8 cellular contexts compared by ENCODE assay signal in the genomic region with DNA sequence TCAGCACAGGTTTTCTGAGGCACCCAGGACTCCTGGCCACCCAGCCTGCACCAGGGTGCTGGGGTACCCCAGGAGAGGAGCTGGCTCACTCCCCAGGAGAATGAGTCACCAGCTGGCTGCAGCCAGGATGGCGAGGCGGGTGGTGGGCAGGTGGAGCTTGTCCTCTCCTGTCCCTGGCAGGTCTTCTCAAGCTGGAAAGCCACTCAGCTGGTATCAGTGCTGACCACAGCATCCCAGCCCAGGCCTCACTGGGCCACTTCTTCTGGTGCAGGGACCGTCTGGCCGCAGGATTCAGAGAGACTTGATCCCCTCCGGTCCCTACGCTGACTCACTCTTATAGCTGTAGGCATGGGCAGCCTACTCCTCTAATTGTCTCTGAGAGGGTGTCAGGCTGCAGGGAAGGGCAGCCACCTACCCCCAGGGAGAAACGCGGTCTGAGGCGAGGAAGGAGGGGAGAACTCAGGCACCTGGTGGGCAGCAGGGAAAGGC. TPM values are rescaled to one million over a fixed set of nuclear protein-coding genes. Genes with fewer than 3 reads are reported as not detected.
DNase-seq lines count a peak whose midpoint lies in the region; ATAC-seq and TF ChIP-seq lines count a peak whose summit lies in the region.

No MANE protein-coding gene starts in this region.

- H3K4me1 Mint-ChIP-seq in naive thymus-derived CD4-positive, alpha-beta T cell, result peaks cover 22 to 40% (median 30%) of the 10 kb centered on the region in 7 donors
- peaks cover 28% of the 10 kb centered on the region for H3K4me1 Mint-ChIP-seq in CD4-positive, alpha-beta T cell (ENCODE audit: low read depth)

- H3K9ac ChIP-seq in IMR-90 (ENCODE audit: low read depth, low read length), result no peak overlapping the region

- peaks cover 0 to 8% (median 3%) of the 10 kb centered on the region in 5 donors for H3K36me3 Mint-ChIP-seq in naive thymus-derived CD4-positive, alpha-beta T cell
- H3K36me3 Mint-ChIP-seq in CD4-positive, alpha-beta T cell (ENCODE audit: low read depth), result no peaks in the 10 kb centered on the region

- no peak for TF ChIP-seq POLR2A in IMR-90 (IDR thresholded peaks at IDR 0.05; ENCODE audit: low read depth, low read length)

- no peak overlapping the region for H3K18ac ChIP-seq in IMR-90 (ENCODE audit: low read depth, low read length)

- ATAC-seq in GM18870 (IDR thresholded peaks at IDR 0.05; ENCODE audit: unreplicated experiment) (peak; percentile 19), IMR-90 (ENCODE audit: low read depth) (peak; percentile 56), HG02884 (IDR thresholded peaks at IDR 0.05; ENCODE audit: unreplicated experiment) (no peak)
- ATAC-seq in naive thymus-derived CD4-positive, alpha-beta T cell, result peak; percentile 46
- ATAC-seq in CD4-positive, alpha-beta T cell (ENCODE audit: poor library complexity), result no peak

- peak overlapping the region; percentile 21; the same call in 1 of the 2 replicates for H2AK5ac ChIP-seq in IMR-90 (ENCODE audit: low read depth, low read length)

- peaks cover 8% of the 10 kb centered on the region; the same call in 1 of the 2 replicates for H4K20me1 ChIP-seq in IMR-90 (ENCODE audit: insufficient read depth, low read length)

- no peak overlapping the region for H4K8ac ChIP-seq in IMR-90 (ENCODE audit: low read depth in 2 of 2, low read length in 2 of 2)

- no TSS peak for BruUV-seq in IMR-90 (replicated peaks; lab: Mats Ljungman, UMichigan)

- no peak overlapping the region for H3K23ac ChIP-seq in IMR-90 (ENCODE audit: low read depth, low read length)

- intact Hi-C loops in IMR-90 (cut with micrococcal nuclease), result no loop called here
- intact Hi-C loops in naive thymus-derived CD4-positive, alpha-beta T cell (cut with micrococcal nuclease), result no loop called here
- intact Hi-C loops in CD4-positive, alpha-beta T cell (cut with DNase I, micrococcal nuclease), result no loop called here

- H2BK15ac ChIP-seq in IMR-90 (ENCODE audit: low read depth, low read length), result no peak overlapping the region

- dilution Hi-C loops in IMR-90 (cut with HindIII; ENCODE audit: low sequenced_read_pairs, unreplicated experiment), result no loop called here

- CTCF ChIA-PET in IMR-90 (lab: Yijun Ruan, JAX), result interaction anchor here (0.5 to 0.6 kb wide), 2 partner anchors 48 to 54 kb away, joined by 3 to 6 read pairs; no protein-coding TSS in a partner anchor
- CTCF ChIA-PET in naive thymus-derived CD4-positive, alpha-beta T cell (lab: Charles Lee), result interaction anchor here (0.6 to 1.0 kb wide), 2 partner anchors 9 to 25 kb away, joined by 3 read pairs; no protein-coding TSS in a partner anchor
- CTCF ChIA-PET in CD4-positive, alpha-beta T cell (lab: Charles Lee), result no interaction called here

- no peak overlapping the region for H2BK20ac ChIP-seq in IMR-90 (ENCODE audit: low read depth, low read length)

- no peak overlapping the region for H3K4me2 ChIP-seq in IMR-90 (ENCODE audit: low read depth, low read length)

- no peaks in the 10 kb centered on the region for H3K9me3 ChIP-seq in IMR-90 (ENCODE audit: control insufficient read depth, insufficient read depth, low read length)
- no peaks in the 10 kb centered on the region for H3K9me3 ChIP-seq in naive thymus-derived CD4-positive, alpha-beta T cell (ENCODE audit: control insufficient read depth in 2 of 3, low read length in 3 of 3)
- H3K9me3 ChIP-seq in CD4-positive, alpha-beta T cell (ENCODE audit: control insufficient read depth, low read length), result no peaks in the 10 kb centered on the region

- H4K91ac ChIP-seq in IMR-90 (ENCODE audit: insufficient read depth, low read depth, low read length), result no peak overlapping the region

- no peaks in the 10 kb centered on the region for H3K27me3 ChIP-seq in IMR-90 (ENCODE audit: control insufficient read depth, insufficient read depth, low read length)
- H3K27me3 ChIP-seq in naive thymus-derived CD4-positive, alpha-beta T cell (ENCODE audit: control insufficient read depth in 2 of 2, insufficient read depth in 2 of 2, low read length in 2 of 2), result no peaks in the 10 kb centered on the region
- H3K27me3 ChIP-seq in CD4-positive, alpha-beta T cell (ENCODE audit: control insufficient read depth, insufficient read depth, low read length), result no peaks in the 10 kb centered on the region

- no peak overlapping the region for H3K56ac ChIP-seq in IMR-90 (ENCODE audit: extremely low read depth, insufficient read depth, low read length)

- H3K4me3 ChIP-seq in IMR-90 (ENCODE audit: insufficient read depth, low read depth, low read length), result no peak overlapping the region
- no peak overlapping the region for H3K4me3 ChIP-seq in naive thymus-derived CD4-positive, alpha-beta T cell (ENCODE audit: low read length)

- TF ChIP-seq RAD21 in IMR-90 (IDR thresholded peaks at IDR 0.05; ENCODE audit: low read length), result no peak

- peak overlapping the region; percentile 40 for H2AFZ ChIP-seq in IMR-90 (replicated peaks; ENCODE audit: low read length, poor library complexity)

- H2BK5ac ChIP-seq in IMR-90 (ENCODE audit: low read depth, low read length, poor library complexity, severe bottlenecking), result no peak overlapping the region

- no peak overlapping the region for H3K27ac Mint-ChIP-seq in naive thymus-derived CD4-positive, alpha-beta T cell
- no peak overlapping the region for H3K27ac Mint-ChIP-seq in CD4-positive, alpha-beta T cell

- H3K9me3 Mint-ChIP-seq in naive thymus-derived CD4-positive, alpha-beta T cell, result no peaks in the 10 kb centered on the region
- no peaks in the 10 kb centered on the region for H3K9me3 Mint-ChIP-seq in CD4-positive, alpha-beta T cell

- H3K4ac ChIP-seq in IMR-90 (ENCODE audit: low read depth, low read length), result no peak overlapping the region

- H3K27me3 Mint-ChIP-seq in naive thymus-derived CD4-positive, alpha-beta T cell, result no peaks in the 10 kb centered on the region
- H3K27me3 Mint-ChIP-seq in CD4-positive, alpha-beta T cell, result no peaks in the 10 kb centered on the region

- H3K4me3 Mint-ChIP-seq in naive thymus-derived CD4-positive, alpha-beta T cell, result no peak overlapping the region
- H3K4me3 Mint-ChIP-seq in CD4-positive, alpha-beta T cell, result no peak overlapping the region

- peaks cover 23% of the 10 kb centered on the region for H3K4me1 ChIP-seq in IMR-90 (ENCODE audit: control insufficient read depth, insufficient read depth, low read length)
- peaks cover 4 to 7% of the 10 kb centered on the region in 2 donors for H3K4me1 ChIP-seq in naive thymus-derived CD4-positive, alpha-beta T cell (ENCODE audit: control insufficient read depth in 2 of 2, insufficient read depth in 2 of 2, low read length in 2 of 2)

- H3K79me1 ChIP-seq in IMR-90 (ENCODE audit: low read depth in 1 of 2, low read length in 2 of 2), result peaks cover 0 to 5% of the 10 kb centered on the region in 2 experiments; a peak in 2 of 4 replicates

- peaks cover 11% of the 10 kb centered on the region for H3K9me1 ChIP-seq in IMR-90 (ENCODE audit: insufficient read depth, low read length)

- DNase-seq in IMR-90 (peak; percentile 45), cerebellar cortex (ENCODE audit: low spot score) (peak; percentile 82), NCI-H345 (lab: John Stamatoyannopoulos, UW) (no peak)
- no peak for DNase-seq in naive thymus-derived CD4-positive, alpha-beta T cell
- no peak for DNase-seq in stimulated activated naive CD4-positive, alpha-beta T cell (lab: John Stamatoyannopoulos, UW)
- no peak for DNase-seq in CD4-positive, alpha-beta T cell

- no peaks in the 10 kb centered on the region for H3K36me3 ChIP-seq in IMR-90 (ENCODE audit: control insufficient read depth, insufficient read depth, low read length)
- H3K36me3 ChIP-seq in naive thymus-derived CD4-positive, alpha-beta T cell (ENCODE audit: control insufficient read depth in 2 of 3, insufficient read depth in 3 of 3, low read length in 3 of 3), result no peaks in the 10 kb centered on the region

- H2AK9ac ChIP-seq in IMR-90 (replicated peaks; ENCODE audit: low read depth, low read length, poor library complexity), result peak overlapping the region; percentile 65

- POLR2A ChIA-PET in IMR-90 (lab: Charles Lee; ENCODE audit: unreplicated experiment), result no interaction called here
- POLR2A ChIA-PET in naive thymus-derived CD4-positive, alpha-beta T cell (lab: Charles Lee), result no interaction called here
- POLR2A ChIA-PET in CD4-positive, alpha-beta T cell (lab: Charles Lee), result interaction anchor here (0.9 kb wide), 1 partner anchor 21 kb away, joined by 3 read pairs; no protein-coding TSS in a partner anchor

- no peak overlapping the region for H3K27ac ChIP-seq in IMR-90 (ENCODE audit: insufficient read depth, low read length)
- H3K27ac ChIP-seq in naive thymus-derived CD4-positive, alpha-beta T cell (ENCODE audit: low read depth, low read length), result no peak overlapping the region
- H3K27ac ChIP-seq in CD4-positive, alpha-beta T cell (ENCODE audit: low read depth, low read length), result no peak overlapping the region

- in situ Hi-C loops in IMR-90 (cut with MboI; ENCODE audit: low sequenced_read_pairs), result no loop called here

- no peak for TF ChIP-seq CTCF in IMR-90 (conservative IDR thresholded peaks at IDR 0.05; ENCODE audit: low read depth, low read length)
- no peak for TF ChIP-seq CTCF in CD4-positive, alpha-beta T cell (IDR thresholded peaks at IDR 0.05)

- WGBS in IMR-90 (ENCODE audit: extremely low coverage in 2 of 2, insufficient read length in 1 of 2), 2 experiments, result no CpG with 5 or more reads among the region's 9 CpGs

- no peak overlapping the region for H3K14ac ChIP-seq in IMR-90 (replicated peaks; ENCODE audit: low read depth, low read length)

- no peak overlapping the region for H4K5ac ChIP-seq in IMR-90 (ENCODE audit: low read depth, low read length)

- no peak overlapping the region for H2BK120ac ChIP-seq in IMR-90 (ENCODE audit: low read depth, low read length)

TF ChIP-seq in IMR-90, 13 proteins besides CTCF, POLR2A, EP300 and RAD21 (continues in another document):
- TF ChIP-seq MAFK (IDR thresholded peaks at IDR 0.05; ENCODE audit: low read depth, low read length) (no peak), NFE2L2 (IDR thresholded peaks at IDR 0.05; ENCODE audit: low read depth, low read length) (no peak), CEBPB (IDR thresholded peaks at IDR 0.05; ENCODE audit: low read depth, low read length) (no peak), SMC3 (IDR thresholded peaks at IDR 0.05; ENCODE audit: low read depth, low read length) (no peak)

RNA-seq across cellular contexts. Expression of gene TFEB, which starts 22.2 kb away (rescaled TPM):
- total RNA-seq in IMR-90 (2012; rRNA removed), result 4.4 and 4.5 TPM in 2 replicates
- 4.7 and 4.9 TPM in 2 replicates for polyA plus RNA-seq in IMR-90 (2012; rRNA removed)
- polyA plus RNA-seq in IMR-90 (2012; cell fraction: cytosol; rRNA removed), result 3.7 and 4.9 TPM in 2 replicates
- polyA plus RNA-seq in IMR-90 (2012; cell fraction: nucleus; rRNA removed; ENCODE audit: low replicate concordance), result 8.0 and 14.7 TPM in 2 replicates
- 10 to 100 TPM in 3 of 5 experiments, 1 to 10 TPM in 2; 7.4 to 39.9 (median 11.8) TPM for total RNA-seq in naive thymus-derived CD4-positive, alpha-beta T cell
- 1 to 10 TPM; 2.4 to 6.0 TPM for polyA plus RNA-seq in naive thymus-derived CD4-positive, alpha-beta T cell
- total RNA-seq in CD4-positive, alpha-beta T cell, result 10 to 100 TPM; 23.8 to 24.1 TPM

RNA-seq across cellular contexts. Expression of gene PGC, which starts 34.0 kb away (rescaled TPM):
- not detected in 2 replicates for total RNA-seq in IMR-90 (2012; rRNA removed)
- not detected in 2 replicates for polyA plus RNA-seq in IMR-90 (2012; rRNA removed)
- polyA plus RNA-seq in IMR-90 (2012; cell fraction: cytosol; rRNA removed), result not detected in 2 replicates
- polyA plus RNA-seq in IMR-90 (2012; cell fraction: nucleus; rRNA removed; ENCODE audit: low replicate concordance), result not detected in 2 replicates
- total RNA-seq in naive thymus-derived CD4-positive, alpha-beta T cell, result not detected
- polyA plus RNA-seq in naive thymus-derived CD4-positive, alpha-beta T cell, result not detected
- total RNA-seq in CD4-positive, alpha-beta T cell, result not detected

Comparison
In these comparisons a context has a peak if more than half of its experiments do, and no peak if none do; other contexts are left out.
1. ATAC-seq: peak in GM18870 (single experiment), IMR-90 (single experiment) and naive thymus-derived CD4-positive, alpha-beta T cell (single experiment); none in CD4-positive, alpha-beta T cell (single experiment) and HG02884 (single experiment).
2. DNase-seq: peak in IMR-90 (single experiment) and cerebellar cortex (single experiment); none in naive thymus-derived CD4-positive, alpha-beta T cell (0 of 9), stimulated activated naive CD4-positive, alpha-beta T cell (0 of 6), NCI-H345 (single experiment) and CD4-positive, alpha-beta T cell (0 of 10).